ENCODE assay signal across 20 cellular contexts in the genomic region with DNA sequence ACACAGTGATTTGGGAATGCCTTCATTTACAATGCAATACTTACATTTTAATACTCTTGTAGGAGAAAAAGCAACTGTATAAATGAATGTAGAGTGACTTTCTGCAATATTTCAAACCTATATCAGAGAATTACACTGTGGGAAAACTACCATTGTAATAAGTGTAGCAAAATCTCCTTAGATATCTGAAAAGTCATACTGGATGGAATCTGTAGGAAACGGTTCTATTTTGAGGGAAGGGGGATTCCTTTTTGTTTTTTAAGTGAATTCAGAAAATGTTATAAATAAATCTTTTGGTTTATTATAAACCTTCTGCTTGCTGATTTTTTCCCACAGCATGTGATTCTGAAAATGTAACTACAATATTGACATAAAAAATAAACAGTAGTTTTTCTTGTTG.
"Had no signal": no experiment of that assay in that cellular context is flagged by ENCODE, and none has a peak within 500 bp of the region (broad histone marks: within the 10 kb centered on the region; RNA-seq: fewer than 3 reads in every experiment).

No MANE protein-coding gene starts in this region.

- H3K4me3 ChIP-seq: colonic mucosa, gastroesophageal sphincter, hepatocyte, skin epidermis, stomach, thyroid gland, uterus had no signal

- H3K4me1 ChIP-seq: colonic mucosa, esophagus squamous epithelium, gastroesophageal sphincter, stomach, thyroid gland, uterus had no signal

- H3K27ac Mint-ChIP-seq: naive thymus-derived CD4-positive, alpha-beta T cell; nephron progenitor cell; type B pancreatic cell had no signal

- H3K4me1 Mint-ChIP-seq: naive thymus-derived CD4-positive, alpha-beta T cell; nephron progenitor cell had no signal

- H3K4me3 Mint-ChIP-seq: naive thymus-derived CD4-positive, alpha-beta T cell; nephron progenitor cell; type B pancreatic cell had no signal

- H3K27me3 ChIP-seq: colonic mucosa, esophagus squamous epithelium, gastroesophageal sphincter, hepatocyte, neutrophil, stomach, thyroid gland, uterus had no signal

- H3K27me3 Mint-ChIP-seq: naive thymus-derived CD4-positive, alpha-beta T cell; type B pancreatic cell had no signal

- H3K27ac ChIP-seq: colonic mucosa, esophagus squamous epithelium, gastroesophageal sphincter, hepatocyte, neutrophil, skin epidermis, stomach, thyroid gland, uterus had no signal

- DNase-seq: colonic mucosa; effector memory CD4-positive, alpha-beta T cell; esophagus squamous epithelium; foreskin fibroblast; left colon; left ventricle myocardium superior; mesendoderm; naive thymus-derived CD4-positive, alpha-beta T cell; nephron progenitor cell; posterior cingulate gyrus; stimulated activated CD4-positive, alpha-beta T cell treated with anti-CD3 and anti-CD28 coated beads, Interleukin-12 subunit alpha, Interleukin-12 subunit beta, amount 100 ng/mL, for 4 hours; stimulated activated naive CD4-positive, alpha-beta T cell; stomach; thyroid gland; uterus had no signal
